In genomic region chr1:1170215-1170890, GRCh38 we compare ENCODE assay signal across 1 cellular context.
TF ChIP-seq lines count a peak whose summit lies in the region.

No MANE protein-coding gene starts in this region.

TF ChIP-seq in HepG2, 621 proteins besides CTCF, POLR2A, EP300 and RAD21:
- no peak for TF ChIP-seq HMG20B (CRISPR knock-in tag; conservative IDR thresholded peaks at IDR 0.05)
- TF ChIP-seq RBM39 (IDR thresholded peaks at IDR 0.05; ENCODE audit: low read depth, low read length, poor library complexity, severe bottlenecking) = peak; percentile 22
- TF ChIP-seq AGO1 (IDR thresholded peaks at IDR 0.05; ENCODE audit: low read depth, low read length, poor library complexity, severe bottlenecking) = peak; percentile 43
- no peak for TF ChIP-seq MLLT10 (CRISPR knock-in tag; IDR thresholded peaks at IDR 0.05)
- peak; percentile 55 for TF ChIP-seq KDM2A (CRISPR knock-in tag; IDR thresholded peaks at IDR 0.05; ENCODE audit: borderline replicate concordance, low read depth)
